In genomic region chr7:135253851-135254815, GRCh38 we compare ENCODE assay signal across 8 cellular contexts. TPM values are rescaled to one million over a fixed set of nuclear protein-coding genes. Genes with fewer than 3 reads are reported as not detected.
DNase-seq lines count a peak whose midpoint lies in the region; ATAC-seq and TF ChIP-seq lines count a peak whose summit lies in the region.

No MANE protein-coding gene starts in this region.

- H3K27ac ChIP-seq in colonic mucosa (peak overlapping the region; percentile 23), lower lobe of right lung (peak overlapping the region; percentile 72)

- peak; percentile 87 for DNase-seq in DMS79 treated with DMSO at 0.1 percent for 48 hours (lab: John Stamatoyannopoulos, UW)
- peak; percentile 4 for DNase-seq in NCI-H226
- DNase-seq in colonic mucosa = peak; percentile 46
- DNase-seq in lower lobe of right lung = peak; percentile 73
- peak; percentile 71 for DNase-seq in ureter (ENCODE audit: low spot score)
- DNase-seq in central memory CD4-positive, alpha-beta T cell = no peak

- no peaks in the 10 kb centered on the region for H3K9me3 ChIP-seq in colonic mucosa
- no peaks in the 10 kb centered on the region for H3K9me3 ChIP-seq in lower lobe of right lung

- intact Hi-C loops in colonic mucosa (cut with DNase I) = no loop called here
- intact Hi-C loops in lower lobe of right lung (cut with DNase I) = no loop called here

- H3K4me3 ChIP-seq in colonic mucosa = no peak overlapping the region
- no peak overlapping the region for H3K4me3 ChIP-seq in lower lobe of right lung

- H3K36me3 ChIP-seq in colonic mucosa = no peaks in the 10 kb centered on the region
- H3K36me3 ChIP-seq in lower lobe of right lung = no peaks in the 10 kb centered on the region

- H3K9ac ChIP-seq in colonic mucosa (ENCODE audit: low read depth in 2 of 2, low read length in 2 of 2) = no peak overlapping the region

- H3K4me1 ChIP-seq in colonic mucosa (no peaks in the 10 kb centered on the region), lower lobe of right lung (peaks cover 19% of the 10 kb centered on the region)

- ATAC-seq in lower lobe of right lung (peak; percentile 84 to 87), GM21576 (IDR thresholded peaks at IDR 0.05; ENCODE audit: unreplicated experiment) (no peak), HG02970 (IDR thresholded peaks at IDR 0.05; ENCODE audit: low FRiP score, unreplicated experiment) (no peak)

- H3K27me3 ChIP-seq in colonic mucosa (no peaks in the 10 kb centered on the region), lower lobe of right lung (ENCODE audit: low read depth) (no peaks in the 10 kb centered on the region)

- TF ChIP-seq CTCF in colonic mucosa (IDR thresholded peaks at IDR 0.05) = no peak
- TF ChIP-seq CTCF in lower lobe of right lung (IDR thresholded peaks at IDR 0.05) = no peak

RNA-seq across cellular contexts. Expression of gene STRA8, which starts 20.5 kb away (rescaled TPM):
- not detected for total RNA-seq in colonic mucosa
- total RNA-seq in lower lobe of right lung = not detected
- not detected for total RNA-seq in ureter

RNA-seq across cellular contexts. Expression of gene WDR91, which starts 42.8 kb away (rescaled TPM):
- total RNA-seq in colonic mucosa (1 to 10 TPM; 4.8 to 6.5 TPM), lower lobe of right lung (27.1 TPM), ureter (27.9 TPM)

Comparison
In these comparisons a context has a peak if more than half of its experiments do, and no peak if none do; other contexts are left out.
1. ATAC-seq: peak in lower lobe of right lung (2 of 2); none in GM21576 (single experiment) and HG02970 (single experiment).